Comparison of ENCODE assay signal across 10 cellular contexts in genomic region chr4:108135549-108136209, GRCh38. TPM values are rescaled to one million over a fixed set of nuclear protein-coding genes. Genes with fewer than 3 reads are reported as not detected.
DNase-seq lines count a peak whose midpoint lies in the region; ATAC-seq, FAIRE-seq and TF ChIP-seq lines count a peak whose summit lies in the region.
"Had no signal": no experiment of that assay in that cellular context is flagged by ENCODE, and none has a peak within 500 bp of the region (broad histone marks: within the 10 kb centered on the region; RNA-seq: fewer than 3 reads in every experiment).

No MANE protein-coding gene starts in this region.

- H4K20me1 ChIP-seq in astrocyte (ENCODE audit: insufficient read depth, low read length) = no peaks in the 10 kb centered on the region

- H3K4me1 Mint-ChIP-seq in activated naive CD4-positive, alpha-beta T cell treated with anti-CD3 and anti-CD28 coated beads for 36 hours (ENCODE audit: low read depth) = peaks cover 88% of the 10 kb centered on the region
- peaks cover 14% of the 10 kb centered on the region for H3K4me1 Mint-ChIP-seq in astrocyte (ENCODE audit: low read depth, unreplicated experiment)
- H3K4me1 Mint-ChIP-seq in stimulated activated naive CD8-positive, alpha-beta T cell treated with anti-CD3 and anti-CD28 coated beads, Interleukin-15, amount 100 ng/mL, for 72 hours = peaks cover 91% of the 10 kb centered on the region

- H3K4me1 ChIP-seq in astrocyte (ENCODE audit: insufficient read depth, low read length) (no peaks in the 10 kb centered on the region), kidney (ENCODE audit: control insufficient read depth in 1 of 2, insufficient read depth in 1 of 2, low read depth in 1 of 2, low read length in 2 of 2) (no peaks in the 10 kb centered on the region)

- H3K4me2 ChIP-seq in astrocyte (ENCODE audit: low read length) = no peak overlapping the region

- intact Hi-C loops in activated naive CD4-positive, alpha-beta T cell treated with anti-CD3 and anti-CD28 coated beads for 36 hours (cut with micrococcal nuclease) = loop anchor here (1.0 kb wide), 1 partner anchor 8 kb away; no protein-coding TSS in a partner anchor
- intact Hi-C loops in kidney (cut with DNase I) = no loop called here

- peak overlapping the region; percentile 65 for H3K4me3 Mint-ChIP-seq in activated naive CD4-positive, alpha-beta T cell treated with anti-CD3 and anti-CD28 coated beads for 36 hours
- H3K4me3 Mint-ChIP-seq in astrocyte (ENCODE audit: unreplicated experiment) = no peak overlapping the region
- H3K4me3 Mint-ChIP-seq in stimulated activated naive CD8-positive, alpha-beta T cell treated with anti-CD3 and anti-CD28 coated beads, Interleukin-15, amount 100 ng/mL, for 72 hours = peak overlapping the region; percentile 73
- H3K4me3 Mint-ChIP-seq: B cell had no signal

- no peak for TF ChIP-seq CTCF in astrocyte (IDR thresholded peaks at IDR 0.05; ENCODE audit: insufficient read depth, low read depth, low read length)
- TF ChIP-seq CTCF in kidney (IDR thresholded peaks at IDR 0.05; ENCODE audit: borderline replicate concordance, extremely low read depth, insufficient read depth) = no peak

- no peak for DNase-seq in activated naive CD4-positive, alpha-beta T cell treated with anti-CD3 and anti-CD28 coated beads for 36 hours
- DNase-seq in activated naive CD4-positive, alpha-beta T cell treated with Interleukin-2 at 50 U/mL for 16 hours = no peak
- DNase-seq in NCI-H146 treated with DMSO at 0.1 percent for 48 hours (lab: John Stamatoyannopoulos, UW; ENCODE audit: unreplicated experiment) = peak; percentile 73
- no peak for DNase-seq in astrocyte (ENCODE audit: low read depth)
- no peak for DNase-seq in stimulated activated naive CD8-positive, alpha-beta T cell treated with anti-CD3 and anti-CD28 coated beads, Interleukin-15, amount 100 ng/mL, for 72 hours
- DNase-seq in mucosa of gallbladder (ENCODE audit: low spot score) = no peak
- no peak for DNase-seq in NK-92 (lab: John Stamatoyannopoulos, UW; ENCODE audit: unreplicated experiment)
- DNase-seq in kidney = no peak

- H3K9me3 Mint-ChIP-seq in activated naive CD4-positive, alpha-beta T cell treated with anti-CD3 and anti-CD28 coated beads for 36 hours = no peaks in the 10 kb centered on the region
- H3K9me3 Mint-ChIP-seq in astrocyte (ENCODE audit: unreplicated experiment) = no peaks in the 10 kb centered on the region
- no peaks in the 10 kb centered on the region for H3K9me3 Mint-ChIP-seq in stimulated activated naive CD8-positive, alpha-beta T cell treated with anti-CD3 and anti-CD28 coated beads, Interleukin-15, amount 100 ng/mL, for 72 hours

- FAIRE-seq in astrocyte (lab: Jason Lieb, UNC) = no peak
- no peak for FAIRE-seq in kidney (lab: Jason Lieb, UNC)
- FAIRE-seq: frontal cortex had no signal

- H3K9ac ChIP-seq in astrocyte (ENCODE audit: low read length) = no peak overlapping the region
- H3K9ac ChIP-seq in kidney (ENCODE audit: low read length in 2 of 2) = no peak overlapping the region

- ATAC-seq in stimulated activated naive CD8-positive, alpha-beta T cell treated with anti-CD3 and anti-CD28 coated beads, Interleukin-15, amount 100 ng/mL, for 72 hours = peak; percentile 62

- peaks cover 68% of the 10 kb centered on the region for H3K36me3 Mint-ChIP-seq in activated naive CD4-positive, alpha-beta T cell treated with anti-CD3 and anti-CD28 coated beads for 36 hours (ENCODE audit: low read depth)
- peaks cover 5% of the 10 kb centered on the region for H3K36me3 Mint-ChIP-seq in astrocyte (ENCODE audit: low read depth, unreplicated experiment)

- no peaks in the 10 kb centered on the region for H3K9me3 ChIP-seq in astrocyte (ENCODE audit: insufficient read depth, low read depth, low read length)
- no peaks in the 10 kb centered on the region for H3K9me3 ChIP-seq in kidney (ENCODE audit: control insufficient read depth in 1 of 2, low read length in 2 of 2)

- H3K36me3 ChIP-seq in astrocyte (ENCODE audit: insufficient read depth, low read length) (no peaks in the 10 kb centered on the region), kidney (ENCODE audit: control insufficient read depth in 1 of 2, insufficient read depth in 2 of 2, low read length in 2 of 2) (no peaks in the 10 kb centered on the region)

- CTCF ChIA-PET in activated naive CD4-positive, alpha-beta T cell treated with anti-CD3 and anti-CD28 coated beads for 36 hours (lab: Charles Lee) = interaction anchor here (1.4 kb wide), 1 partner anchor 10 kb away, joined by 6 read pairs; no protein-coding TSS in a partner anchor

- H2AFZ ChIP-seq in astrocyte (ENCODE audit: low read depth, low read length) = peak overlapping the region; percentile 1

- H3K4me3 ChIP-seq in astrocyte (ENCODE audit: insufficient read depth, low read depth, low read length) (no peak overlapping the region), kidney (ENCODE audit: low read length in 2 of 2) (no peak overlapping the region)

- peak overlapping the region; percentile 92 for H3K27ac Mint-ChIP-seq in activated naive CD4-positive, alpha-beta T cell treated with anti-CD3 and anti-CD28 coated beads for 36 hours
- no peak overlapping the region for H3K27ac Mint-ChIP-seq in astrocyte (ENCODE audit: unreplicated experiment)
- peak overlapping the region; percentile 86 to 90 for H3K27ac Mint-ChIP-seq in stimulated activated naive CD8-positive, alpha-beta T cell treated with anti-CD3 and anti-CD28 coated beads, Interleukin-15, amount 100 ng/mL, for 72 hours
- H3K27ac Mint-ChIP-seq: B cell had no signal

- no peaks in the 10 kb centered on the region for H3K27me3 Mint-ChIP-seq in activated naive CD4-positive, alpha-beta T cell treated with anti-CD3 and anti-CD28 coated beads for 36 hours (ENCODE audit: low read depth)
- H3K27me3 Mint-ChIP-seq in astrocyte (ENCODE audit: low read depth, unreplicated experiment) = peaks cover 2% of the 10 kb centered on the region
- no peaks in the 10 kb centered on the region for H3K27me3 Mint-ChIP-seq in stimulated activated naive CD8-positive, alpha-beta T cell treated with anti-CD3 and anti-CD28 coated beads, Interleukin-15, amount 100 ng/mL, for 72 hours

- H3K27ac ChIP-seq in astrocyte (ENCODE audit: low read depth, low read length) = no peak overlapping the region
- H3K27ac ChIP-seq in kidney (ENCODE audit: low read depth in 2 of 2, low read length in 2 of 2) = no peak overlapping the region

- H3K79me2 ChIP-seq in astrocyte (ENCODE audit: insufficient read depth, low read length) = no peaks in the 10 kb centered on the region

- no peaks in the 10 kb centered on the region for H3K27me3 ChIP-seq in astrocyte (ENCODE audit: insufficient read depth, low read length)

RNA-seq across cellular contexts. Expression of gene LEF1, which starts 33.1 kb away (rescaled TPM):
- 100 to 1,000 TPM; 350 to 367 TPM for total RNA-seq in activated naive CD4-positive, alpha-beta T cell treated with anti-CD3 and anti-CD28 coated beads for 36 hours
- 16.6 and 23.6 TPM in 2 replicates for total RNA-seq in astrocyte
- 5.2 TPM for total RNA-seq in mucosa of gallbladder
- 14.5 TPM for total RNA-seq in kidney
- polyA plus RNA-seq in kidney (ENCODE audit: insufficient read depth, low read depth, low replicate concordance) = 5.1 TPM

Comparison
In these comparisons a context has a peak if more than half of its experiments do, and no peak if none do; other contexts are left out.
1. RNA of gene LEF1, which starts 33.1 kb away (total RNA-seq): 350 to 367 TPM in activated naive CD4-positive, alpha-beta T cell treated with anti-CD3 and anti-CD28 coated beads for 36 hours; 16.6 to 23.6 TPM in astrocyte, 14.5 TPM in kidney (single experiment) and 5.2 TPM in mucosa of gallbladder (single experiment); every median in the first group is over 10 times any median in the second.